1 cellular context compared by ENCODE assay signal in genomic region chr6:75526502-75527127, GRCh38.
TF ChIP-seq lines count a peak whose summit lies in the region.

No MANE protein-coding gene starts in this region.

TF ChIP-seq in HCT116, 20 proteins besides CTCF, POLR2A, EP300 and RAD21 (continued from another document):
- TF ChIP-seq REST (IDR thresholded peaks at IDR 0.05; ENCODE audit: low read depth), result no peak
- TF ChIP-seq ZNF274 (IDR thresholded peaks at IDR 0.05; ENCODE audit: low read depth, low read length), result no peak
